9 cellular contexts compared by ENCODE assay signal in the genomic region with DNA sequence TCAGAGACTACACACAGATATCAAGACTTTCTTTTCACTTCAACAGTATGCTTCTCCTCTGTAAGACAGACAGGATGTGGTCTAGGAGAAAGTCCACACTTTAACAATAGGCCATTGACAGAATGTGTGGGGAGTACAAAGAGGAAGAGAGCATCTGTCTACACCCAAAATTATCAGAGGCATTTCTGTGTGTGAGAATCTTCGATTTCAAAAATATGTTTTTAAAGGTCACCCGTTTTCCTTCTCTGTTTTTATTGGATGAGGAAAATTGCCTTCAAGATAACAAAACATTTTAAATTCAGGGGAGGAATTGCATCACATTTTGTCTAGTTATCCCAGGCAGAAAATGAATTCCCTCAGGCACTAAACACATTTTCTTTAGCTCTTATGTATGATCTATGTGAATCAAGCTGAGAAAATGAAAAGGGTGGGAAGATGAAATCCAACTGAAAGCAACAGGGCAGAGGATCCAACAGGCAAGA. TPM values are rescaled to one million over a fixed set of nuclear protein-coding genes. Genes with fewer than 3 reads are reported as not detected.
DNase-seq lines count a peak whose midpoint lies in the region; ATAC-seq and TF ChIP-seq lines count a peak whose summit lies in the region.
"Had no signal": no experiment of that assay in that cellular context is flagged by ENCODE, and none has a peak within 500 bp of the region (broad histone marks: within the 10 kb centered on the region; RNA-seq: fewer than 3 reads in every experiment).

No MANE protein-coding gene starts in this region.

- H3K27ac ChIP-seq in SJCRH30 (peak overlapping the region; percentile 72), ovary (peak overlapping the region in 1 of 2 donors; percentile 63)

- no peaks in the 10 kb centered on the region for H3K27me3 Mint-ChIP-seq in nephron (ENCODE audit: low read depth)

- H3K4me1 ChIP-seq in SJCRH30 (peaks cover 34% of the 10 kb centered on the region), ovary (ENCODE audit: insufficient read depth) (peaks cover 6% of the 10 kb centered on the region)

- H3K27me3 ChIP-seq in SJCRH30: no peaks in the 10 kb centered on the region
- H3K27me3 ChIP-seq in ovary: no peaks in the 10 kb centered on the region

- peak overlapping the region; percentile 10 for H3K4me3 ChIP-seq in SJCRH30
- H3K4me3 ChIP-seq in ovary: no peak overlapping the region

- no peak for TF ChIP-seq EP300 in ovary (IDR thresholded peaks at IDR 0.05)

- H3K36me3 ChIP-seq in SJCRH30: no peaks in the 10 kb centered on the region
- H3K36me3 ChIP-seq in ovary: no peaks in the 10 kb centered on the region
- H3K36me3 ChIP-seq: thoracic aorta had no signal

- WGBS in ovary, 3 donors: 8 to 14% (median 8%) methylated on average over 2 of the region's 2 CpGs

- H3K9me3 ChIP-seq in SJCRH30 (replicated peaks) (no peaks in the 10 kb centered on the region), ovary (no peaks in the 10 kb centered on the region)
- H3K9me3 ChIP-seq: thoracic aorta had no signal

- peak; percentile 100 for ATAC-seq in GM18870 (IDR thresholded peaks at IDR 0.05; ENCODE audit: unreplicated experiment)
- peak; percentile 98 for ATAC-seq in HG02885 (IDR thresholded peaks at IDR 0.05; ENCODE audit: poor library complexity, unreplicated experiment)
- no peak for ATAC-seq in activated naive CD4-positive, alpha-beta T cell treated with anti-CD3 and anti-CD28 coated beads, Interleukin-2, amount 50 U/mL, for 72 hours

- no peaks in the 10 kb centered on the region for H3K9me3 Mint-ChIP-seq in nephron
- peaks cover 4 to 5% of the 10 kb centered on the region in 2 donors for H3K9me3 Mint-ChIP-seq in activated naive CD4-positive, alpha-beta T cell treated with anti-CD3 and anti-CD28 coated beads, Interleukin-2, amount 50 U/mL, for 72 hours

- peak overlapping the region in 2 of 3 experiments; percentile 9 to 51 for H3K4me3 Mint-ChIP-seq in nephron

- H3K36me3 Mint-ChIP-seq in nephron (ENCODE audit: low read depth): peaks cover 6% of the 10 kb centered on the region
- H3K36me3 Mint-ChIP-seq in activated naive CD4-positive, alpha-beta T cell treated with anti-CD3 and anti-CD28 coated beads, Interleukin-2, amount 50 U/mL, for 72 hours: peaks cover 0 to 5% of the 10 kb centered on the region in 2 donors

- peak overlapping the region; percentile 86 to 97 (median 92) for H3K27ac Mint-ChIP-seq in nephron
- no peak overlapping the region for H3K27ac Mint-ChIP-seq in activated naive CD4-positive, alpha-beta T cell treated with anti-CD3 and anti-CD28 coated beads, Interleukin-2, amount 50 U/mL, for 72 hours

- H3K4me1 Mint-ChIP-seq in nephron: peaks cover 59% of the 10 kb centered on the region

- TF ChIP-seq CTCF in nephron (IDR thresholded peaks at IDR 0.05; ENCODE audit: unreplicated experiment in 3 of 3): no peak
- no peak for TF ChIP-seq CTCF in ovary (IDR thresholded peaks at IDR 0.05)

- peak; percentile 12 to 74 for DNase-seq in SJCRH30
- DNase-seq in activated naive CD4-positive, alpha-beta T cell treated with anti-CD3 and anti-CD28 coated beads, Interleukin-2, amount 50 U/mL, for 72 hours (ENCODE audit: low spot score in 2 of 2): no peak
- no peak for DNase-seq in ovary
- DNase-seq in HuH-7 (ENCODE audit: low spot score): no peak
- DNase-seq in AML-193 (lab: John Stamatoyannopoulos, UW): no peak

- TF ChIP-seq POLR2A in ovary (IDR thresholded peaks at IDR 0.05): no peak

- intact Hi-C loops in ovary (cut with DNase I): no loop called here

RNA-seq across cellular contexts. Expression of gene NAV3, which starts 16.4 kb away (rescaled TPM):
- total RNA-seq in SJCRH30 (2014; rRNA removed; shearing (Covaris generic)): 0.93 and 1.1 TPM in 2 replicates
- total RNA-seq in activated naive CD4-positive, alpha-beta T cell treated with anti-CD3 and anti-CD28 coated beads, Interleukin-2, amount 50 U/mL, for 72 hours: not detected
- 10 to 100 TPM; 16.1 to 63.9 (median 40.0) TPM for total RNA-seq in ovary
- polyA plus RNA-seq in ovary: 10 to 100 TPM; 10.5 to 11.0 TPM

Comparison
In these comparisons a context has a peak if more than half of its experiments do, and no peak if none do; other contexts are left out.
1. ATAC-seq: peak in GM18870 (single experiment) and HG02885 (single experiment); none in activated naive CD4-positive, alpha-beta T cell treated with anti-CD3 and anti-CD28 coated beads, Interleukin-2, amount 50 U/mL, for 72 hours (0 of 2).
2. DNase-seq: peak in SJCRH30 (2 of 2); none in activated naive CD4-positive, alpha-beta T cell treated with anti-CD3 and anti-CD28 coated beads, Interleukin-2, amount 50 U/mL, for 72 hours (0 of 2), ovary (0 of 5), HuH-7 (single experiment) and AML-193 (0 of 2).
3. H3K27ac Mint-ChIP-seq: peak in nephron (3 of 3); none in activated naive CD4-positive, alpha-beta T cell treated with anti-CD3 and anti-CD28 coated beads, Interleukin-2, amount 50 U/mL, for 72 hours (0 of 2).